Comparison of ENCODE assay signal across 8 cellular contexts in the genomic region with DNA sequence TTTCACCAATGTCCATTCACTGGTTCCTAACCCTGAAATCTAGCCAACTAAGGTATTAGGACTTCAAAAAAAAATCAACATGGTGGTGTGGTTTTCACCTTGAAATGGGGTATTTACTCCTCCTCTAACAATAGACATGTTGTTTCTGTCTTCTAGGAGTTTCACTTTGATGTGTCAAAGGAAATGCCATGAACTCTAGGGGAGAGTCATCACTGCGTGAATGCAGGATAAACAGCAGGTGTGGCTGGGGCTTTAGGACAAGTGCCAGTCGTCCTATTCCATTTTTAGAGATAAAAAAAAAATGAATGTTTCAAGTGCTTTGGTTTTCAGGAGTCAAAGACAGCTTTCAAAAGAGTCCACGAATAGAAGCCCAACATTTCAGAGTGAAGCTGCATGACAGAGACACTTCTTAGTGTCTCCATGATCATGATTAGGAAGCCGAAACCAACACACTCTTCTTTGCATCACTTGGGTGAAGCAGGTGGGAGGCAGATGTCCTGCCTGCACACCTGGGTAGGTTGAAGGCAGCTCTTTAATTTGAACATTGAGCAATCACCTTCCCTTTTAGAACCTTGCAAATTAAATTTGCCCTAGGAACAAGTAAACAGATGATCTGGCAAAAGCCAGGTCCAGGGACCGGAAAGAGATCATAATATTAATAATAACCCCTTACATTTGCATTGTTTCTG.
DNase-seq lines count a peak whose midpoint lies in the region; ATAC-seq, FAIRE-seq and TF ChIP-seq lines count a peak whose summit lies in the region.

No MANE protein-coding gene starts in this region.

- H3K27me3 Mint-ChIP-seq in activated T-helper 17 cell treated with anti-CD3 and anti-CD28 coated beads, Interleukin-2, amount 50 U/mL, for 72 hours = peaks cover 6% of the 10 kb centered on the region

- peak overlapping the region; percentile 23 for H3K4me3 Mint-ChIP-seq in activated T-helper 17 cell treated with anti-CD3 and anti-CD28 coated beads, Interleukin-2, amount 50 U/mL, for 72 hours

- WGBS in trophoblast cell (ENCODE audit: extremely low coverage, insufficient coverage, insufficient read length) = no CpG with 5 or more reads among the region's 5 CpGs

- no peak overlapping the region for H4K91ac ChIP-seq in trophoblast cell (ENCODE audit: low read depth, low read length)

- no peak overlapping the region for H4K12ac ChIP-seq in trophoblast cell (ENCODE audit: low read depth, low read length)

- H3K36me3 ChIP-seq in trophoblast cell (ENCODE audit: control insufficient read depth in 1 of 2, insufficient read depth in 2 of 2, low read length in 2 of 2) = no peaks in the 10 kb centered on the region

- peak overlapping the region; percentile 34 for H3K27ac Mint-ChIP-seq in activated T-helper 17 cell treated with anti-CD3 and anti-CD28 coated beads, Interleukin-2, amount 50 U/mL, for 72 hours

- H3K9me3 Mint-ChIP-seq in activated T-helper 17 cell treated with anti-CD3 and anti-CD28 coated beads, Interleukin-2, amount 50 U/mL, for 72 hours = peaks cover 3% of the 10 kb centered on the region

- no peaks in the 10 kb centered on the region for H3K36me3 Mint-ChIP-seq in activated T-helper 17 cell treated with anti-CD3 and anti-CD28 coated beads, Interleukin-2, amount 50 U/mL, for 72 hours (ENCODE audit: low read depth)

- H2BK120ac ChIP-seq in trophoblast cell (ENCODE audit: insufficient read depth, low read length, poor library complexity) = no peak overlapping the region

- no peak overlapping the region for H4K8ac ChIP-seq in trophoblast cell (ENCODE audit: low read depth, low read length)

- DNase-seq in GM12892 (ENCODE audit: insufficient read length) (peak; percentile 10), HCEC 1CT (no peak), trophoblast cell (no peak)
- DNase-seq in effector CD8-positive, alpha-beta T cell (lab: John Stamatoyannopoulos, UW) = no peak
- DNase-seq in activated effector memory CD4-positive, alpha-beta T cell treated with Interleukin-2 at 50 U/mL for 16 hours = no peak

- no peak overlapping the region for H3K4me3 ChIP-seq in trophoblast cell (ENCODE audit: low read depth, low read length)

- H2BK12ac ChIP-seq in trophoblast cell (ENCODE audit: low read length) = no peak overlapping the region

- H3K27ac ChIP-seq in trophoblast cell (ENCODE audit: low read depth, low read length) = no peak overlapping the region

- H3K4ac ChIP-seq in trophoblast cell (ENCODE audit: low read depth, low read length) = no peak overlapping the region

- no peak overlapping the region for H3K4me2 ChIP-seq in trophoblast cell (ENCODE audit: low read length)

- no peak overlapping the region for H3K14ac ChIP-seq in trophoblast cell (ENCODE audit: low read length)

- no peaks in the 10 kb centered on the region for H3K27me3 ChIP-seq in trophoblast cell (ENCODE audit: insufficient read depth, low read length)

- no peak overlapping the region for H3K9ac ChIP-seq in trophoblast cell (ENCODE audit: low read length)

- TF ChIP-seq POLR2A in GM12892 (IDR thresholded peaks at IDR 0.05; ENCODE audit: low read depth, low read length) = no peak

- peak; percentile 90 for FAIRE-seq in GM12892 (lab: Jason Lieb, UNC)

- H3K4me1 Mint-ChIP-seq in activated T-helper 17 cell treated with anti-CD3 and anti-CD28 coated beads, Interleukin-2, amount 50 U/mL, for 72 hours = peaks cover 17% of the 10 kb centered on the region

- H3K4me1 ChIP-seq in trophoblast cell (ENCODE audit: control insufficient read depth in 1 of 2, insufficient read depth in 2 of 2, low read length in 2 of 2) = peaks cover 0 to 3% of the 10 kb centered on the region in 2 experiments

- H3K9me3 ChIP-seq in trophoblast cell (ENCODE audit: insufficient read depth, low read depth, low read length) = no peaks in the 10 kb centered on the region

- no peak overlapping the region for H3K23ac ChIP-seq in trophoblast cell (ENCODE audit: low read length)

- H2AK5ac ChIP-seq in trophoblast cell (ENCODE audit: low read length) = no peak overlapping the region

- no peak overlapping the region for H3K18ac ChIP-seq in trophoblast cell (ENCODE audit: low read length)

- no peaks in the 10 kb centered on the region for H3K79me2 ChIP-seq in trophoblast cell (ENCODE audit: control insufficient read depth, insufficient read depth, low read length, poor library complexity)

- H3K79me1 ChIP-seq in trophoblast cell (ENCODE audit: low read length) = no peaks in the 10 kb centered on the region

- H2AFZ ChIP-seq in trophoblast cell (ENCODE audit: insufficient read depth, low read length, poor library complexity) = no peak overlapping the region

- no peak overlapping the region for H2BK5ac ChIP-seq in trophoblast cell (ENCODE audit: low read depth, low read length, poor library complexity)

- peak; percentile 96 for ATAC-seq in GM21367 (IDR thresholded peaks at IDR 0.05; ENCODE audit: unreplicated experiment)
- ATAC-seq in HG03432 (IDR thresholded peaks at IDR 0.05; ENCODE audit: unreplicated experiment) = peak; percentile 98
- peak; percentile 97 for ATAC-seq in activated T-helper 17 cell treated with anti-CD3 and anti-CD28 coated beads, Interleukin-2, amount 50 U/mL, for 72 hours (replicated peaks)
